ENCODE assay signal across 14 cellular contexts in the genomic region with DNA sequence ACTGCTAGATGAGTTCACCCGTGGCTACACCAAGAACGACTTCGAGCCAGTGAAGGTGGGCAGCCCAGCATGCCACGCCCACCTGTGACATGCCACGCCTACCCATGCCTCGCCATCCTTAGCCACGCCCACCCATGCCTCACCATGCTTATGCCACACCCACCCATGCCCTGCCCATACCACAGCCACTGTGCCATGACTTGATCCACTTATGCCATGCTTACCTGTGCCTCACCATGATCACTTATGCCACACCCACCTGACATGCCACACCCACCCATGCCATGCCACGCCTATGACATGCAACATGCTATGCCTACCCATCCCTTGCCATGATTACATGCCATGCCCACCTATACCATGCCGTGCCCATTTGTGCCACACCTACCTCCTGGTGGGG. TPM values are rescaled to one million over a fixed set of nuclear protein-coding genes. Genes with fewer than 3 reads are reported as not detected.
DNase-seq lines count a peak whose midpoint lies in the region; ATAC-seq and TF ChIP-seq lines count a peak whose summit lies in the region.
"Had no signal": no experiment of that assay in that cellular context is flagged by ENCODE, and none has a peak within 500 bp of the region (broad histone marks: within the 10 kb centered on the region; RNA-seq: fewer than 3 reads in every experiment).

No MANE protein-coding gene starts in this region.

- H3K4me3 Mint-ChIP-seq in activated CD8-positive, alpha-beta T cell treated with anti-CD3 and anti-CD28 coated beads for 36 hours, result no peak overlapping the region

- H3K36me3 Mint-ChIP-seq in activated CD8-positive, alpha-beta T cell treated with anti-CD3 and anti-CD28 coated beads for 36 hours (ENCODE audit: low read depth), result peaks cover 50% of the 10 kb centered on the region

- H3K9me3 Mint-ChIP-seq in activated CD8-positive, alpha-beta T cell treated with anti-CD3 and anti-CD28 coated beads for 36 hours, result no peaks in the 10 kb centered on the region

- intact Hi-C loops in activated CD8-positive, alpha-beta T cell treated with anti-CD3 and anti-CD28 coated beads for 36 hours (cut with micrococcal nuclease), result no loop called here
- intact Hi-C loops in psoas muscle (cut with DNase I), result loop anchor here (5.0 to 10.0 kb wide), 2 partner anchors 57 to 80 kb away; partner anchors contain the start of gene ANKLE1 (in 1 of the 2)

- H3K4me1 ChIP-seq in psoas muscle, result no peaks in the 10 kb centered on the region
- H3K4me1 ChIP-seq: prostate gland, suprapubic skin had no signal

- H3K27me3 ChIP-seq in psoas muscle (ENCODE audit: insufficient read depth in 3 of 3, low read length in 2 of 3), result no peaks in the 10 kb centered on the region
- H3K27me3 ChIP-seq: suprapubic skin had no signal

- H3K27me3 Mint-ChIP-seq in activated CD8-positive, alpha-beta T cell treated with anti-CD3 and anti-CD28 coated beads for 36 hours, result no peaks in the 10 kb centered on the region

- no peak for TF ChIP-seq CTCF in activated CD8-positive, alpha-beta T cell treated with anti-CD3 and anti-CD28 coated beads for 36 hours (IDR thresholded peaks at IDR 0.05)
- no peak for TF ChIP-seq CTCF in psoas muscle (IDR thresholded peaks at IDR 0.05)

- WGBS in psoas muscle, 3 donors, result 89 to 95% (median 90%) methylated on average over 9 of the region's 9 CpGs

- H3K9me3 ChIP-seq in psoas muscle, result no peaks in the 10 kb centered on the region
- H3K9me3 ChIP-seq: prostate gland, suprapubic skin had no signal

- H3K4me3 ChIP-seq in psoas muscle, result no peak overlapping the region
- H3K4me3 ChIP-seq: prostate gland, suprapubic skin had no signal

- H3K27ac ChIP-seq in psoas muscle, result no peak overlapping the region
- H3K27ac ChIP-seq: prostate gland, suprapubic skin had no signal

- POLR2A ChIA-PET in activated CD8-positive, alpha-beta T cell treated with anti-CD3 and anti-CD28 coated beads for 36 hours (lab: Charles Lee), result interaction anchor here (1.0 kb wide), 1 partner anchor 13 kb away, joined by 3 read pairs; the partner anchor contains the start of gene USE1

- peaks cover 0 to 67% of the 10 kb centered on the region in 2 donors for H3K36me3 ChIP-seq in psoas muscle (ENCODE audit: insufficient read depth in 1 of 2, low read depth in 1 of 2)

- peak; percentile 13 for DNase-seq in CD1c-positive myeloid dendritic cell (ENCODE audit: extremely low spot score)
- peak; percentile 51 for DNase-seq in ELR (ENCODE audit: low read depth)
- peak; percentile 59 for DNase-seq in activated CD8-positive, alpha-beta T cell treated with anti-CD3 and anti-CD28 coated beads for 36 hours
- DNase-seq in islet precursor cell, result peak; percentile 43
- DNase-seq in stimulated activated naive CD4-positive, alpha-beta T cell (lab: John Stamatoyannopoulos, UW), result no peak
- DNase-seq in psoas muscle, result no peak
- DNase-seq: activated CD8-positive, alpha-beta memory T cell treated with anti-CD3 and anti-CD28 coated beads for 24 hours; effector CD8-positive, alpha-beta T cell; head of caudate nucleus; NCI-H1694 had no signal

- CTCF ChIA-PET in activated CD8-positive, alpha-beta T cell treated with anti-CD3 and anti-CD28 coated beads for 36 hours (lab: Charles Lee), result no interaction called here

- ATAC-seq in activated CD8-positive, alpha-beta T cell treated with anti-CD3 and anti-CD28 coated beads for 36 hours, result peak; percentile 64
- ATAC-seq in GM21360 (IDR thresholded peaks at IDR 0.05; ENCODE audit: unreplicated experiment) (no peak), psoas muscle (no peak)
- ATAC-seq: SK-N-SH treated with all-trans-retinoic acid at 6 μM for 48 hours had no signal

- no peaks in the 10 kb centered on the region for H3K4me1 Mint-ChIP-seq in activated CD8-positive, alpha-beta T cell treated with anti-CD3 and anti-CD28 coated beads for 36 hours (ENCODE audit: low read depth)

- H3K27ac Mint-ChIP-seq in activated CD8-positive, alpha-beta T cell treated with anti-CD3 and anti-CD28 coated beads for 36 hours, result no peak overlapping the region

RNA-seq across cellular contexts. Expression of gene USE1, which starts 12.9 kb away (rescaled TPM):
- total RNA-seq in activated CD8-positive, alpha-beta T cell treated with anti-CD3 and anti-CD28 coated beads for 36 hours, result 10 to 100 TPM; 26.5 to 27.1 TPM
- 10 to 100 TPM; 25.5 to 41.2 (median 30.5) TPM for total RNA-seq in psoas muscle
- polyA plus RNA-seq in psoas muscle, result 10 to 100 TPM; 45.3 to 83.0 (median 57.1) TPM

RNA-seq across cellular contexts. Expression of gene OCEL1, which starts 23.8 kb away (rescaled TPM):
- total RNA-seq in activated CD8-positive, alpha-beta T cell treated with anti-CD3 and anti-CD28 coated beads for 36 hours, result 10 to 100 TPM; 20.1 TPM
- 10 to 100 TPM; 15.6 to 20.8 (median 18.5) TPM for total RNA-seq in psoas muscle
- polyA plus RNA-seq in psoas muscle, result 10 to 100 TPM; 19.6 to 37.1 (median 24.0) TPM

RNA-seq across cellular contexts. Expression of gene NR2F6, which starts 43.5 kb away (rescaled TPM):
- total RNA-seq in activated CD8-positive, alpha-beta T cell treated with anti-CD3 and anti-CD28 coated beads for 36 hours, result 1 to 10 TPM; 7.0 TPM
- total RNA-seq in psoas muscle, result 10 to 100 TPM; 34.9 to 56.7 (median 41.1) TPM
- polyA plus RNA-seq in psoas muscle, result 10 to 100 TPM; 21.1 to 51.3 (median 27.9) TPM

Comparison
In these comparisons a context has a peak if more than half of its experiments do, and no peak if none do; other contexts are left out.
1. DNase-seq: peak in CD1c-positive myeloid dendritic cell (single experiment), ELR (single experiment), activated CD8-positive, alpha-beta T cell treated with anti-CD3 and anti-CD28 coated beads for 36 hours (single experiment) and islet precursor cell (single experiment); none in stimulated activated naive CD4-positive, alpha-beta T cell (0 of 6) and psoas muscle (0 of 2).
2. RNA of gene NR2F6, which starts 43.5 kb away (total RNA-seq): 34.9 to 56.7 TPM in psoas muscle; 7.0 TPM in activated CD8-positive, alpha-beta T cell treated with anti-CD3 and anti-CD28 coated beads for 36 hours; every median in the first group is over 4 times any median in the second.